1 cellular context compared by ENCODE assay signal in the genomic region with DNA sequence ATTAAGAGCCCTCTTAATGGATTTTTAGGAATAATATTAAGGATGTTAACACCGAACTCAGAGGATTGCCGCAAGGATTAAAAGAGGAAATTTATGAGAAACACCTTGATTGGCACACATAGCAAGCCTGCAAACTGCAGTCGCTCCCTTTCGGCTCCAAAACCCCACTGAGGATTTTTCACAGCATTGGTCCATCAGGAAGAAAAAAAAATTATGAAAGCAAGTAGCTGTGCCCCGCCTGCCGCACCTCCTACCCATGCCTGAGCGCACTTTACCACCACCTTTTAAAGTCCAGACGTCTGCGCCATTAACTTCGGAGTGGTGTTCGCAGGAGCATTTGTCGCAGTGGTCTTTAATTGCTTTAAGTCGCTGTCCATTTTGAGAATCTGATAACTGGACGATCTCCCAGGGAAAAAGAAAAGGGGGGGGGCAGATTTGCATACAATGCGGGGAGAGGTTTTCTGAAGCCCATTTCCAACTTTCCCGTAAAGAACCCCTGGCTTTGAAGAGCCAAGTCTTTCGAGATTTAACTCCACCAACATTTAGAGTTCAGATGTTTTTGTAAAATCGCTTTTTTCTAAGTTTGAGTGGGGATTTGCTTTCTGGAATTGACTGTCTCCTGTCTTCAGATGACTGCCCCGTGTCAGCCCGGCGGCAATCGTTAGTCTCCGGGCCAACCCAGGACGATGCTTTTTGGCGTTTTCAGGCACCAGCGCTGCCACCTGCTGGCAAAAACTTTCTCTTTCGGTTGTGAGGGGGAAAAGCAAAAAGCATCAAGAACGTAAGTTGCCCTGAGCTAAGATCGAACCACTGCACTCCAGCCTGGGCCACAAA.
TF ChIP-seq lines count a peak whose summit lies in the region.

No MANE protein-coding gene starts in this region.

TF ChIP-seq in K562, 482 proteins besides CTCF, POLR2A, EP300 and RAD21 (continued from another document and continues in another):
- TF ChIP-seq SIRT6 (IDR thresholded peaks at IDR 0.05; ENCODE audit: low read depth, low read length) (no peak), HCFC1 (IDR thresholded peaks at IDR 0.05; ENCODE audit: low read depth, low read length) (0 out of 2 replicates have a peak, but pooled peaks have one; percentile 35), BRD9 (IDR thresholded peaks at IDR 0.05; ENCODE audit: low read depth, partially characterized antibody) (no peak), ZKSCAN8 (CRISPR knock-in tag; IDR thresholded peaks at IDR 0.05) (no peak), KDM2B (CRISPR knock-in tag; IDR thresholded peaks at IDR 0.05) (no peak), VEZF1 (CRISPR knock-in tag; IDR thresholded peaks at IDR 0.05) (peak; percentile 81), POLR2G (IDR thresholded peaks at IDR 0.05; ENCODE audit: low read depth, low read length) (no peak), RBM14 (IDR thresholded peaks at IDR 0.05; ENCODE audit: borderline replicate concordance, insufficient read depth, low read depth, low read length) (no peak), ZBTB34 (CRISPR knock-in tag; IDR thresholded peaks at IDR 0.05) (no peak), MAFF (IDR thresholded peaks at IDR 0.05; ENCODE audit: low read length) (no peak), HDAC1 (IDR thresholded peaks at IDR 0.05) (no peak), CBFA2T2 (conservative IDR thresholded peaks at IDR 0.05) (no peak), SMARCA5 (IDR thresholded peaks at IDR 0.05) (no peak), EZH2 (IDR thresholded peaks at IDR 0.05; ENCODE audit: borderline replicate concordance, low read depth, low read length) (no peak), PHB (CRISPR knock-in tag; IDR thresholded peaks at IDR 0.05) (no peak), MTA2 (IDR thresholded peaks at IDR 0.05; ENCODE audit: low read depth) (no peak), GATAD2A (IDR thresholded peaks at IDR 0.05) (no peak), ATF2 (CRISPR knock-in tag; IDR thresholded peaks at IDR 0.05) (no peak), GTF3C2 (IDR thresholded peaks at IDR 0.05; ENCODE audit: borderline replicate concordance, extremely low read depth, insufficient read length) (no peak), THAP7 (CRISPR knock-in tag; IDR thresholded peaks at IDR 0.05) (no peak), ARID4B (CRISPR knock-in tag; IDR thresholded peaks at IDR 0.05) (no peak), ZNF511 (CRISPR knock-in tag; IDR thresholded peaks at IDR 0.05) (no peak), RUNX1 (IDR thresholded peaks at IDR 0.05; ENCODE audit: low read depth) (no peak), CCNT2 (IDR thresholded peaks at IDR 0.05; ENCODE audit: borderline replicate concordance, extremely low read depth, insufficient read length, low read depth, low read length) (no peak), SIX5 (IDR thresholded peaks at IDR 0.05; ENCODE audit: borderline replicate concordance in 1 of 2, insufficient read depth in 1 of 2, low read depth in 1 of 2, low read length in 2 of 2) (no peak)
- TF ChIP-seq, protein P1, sequence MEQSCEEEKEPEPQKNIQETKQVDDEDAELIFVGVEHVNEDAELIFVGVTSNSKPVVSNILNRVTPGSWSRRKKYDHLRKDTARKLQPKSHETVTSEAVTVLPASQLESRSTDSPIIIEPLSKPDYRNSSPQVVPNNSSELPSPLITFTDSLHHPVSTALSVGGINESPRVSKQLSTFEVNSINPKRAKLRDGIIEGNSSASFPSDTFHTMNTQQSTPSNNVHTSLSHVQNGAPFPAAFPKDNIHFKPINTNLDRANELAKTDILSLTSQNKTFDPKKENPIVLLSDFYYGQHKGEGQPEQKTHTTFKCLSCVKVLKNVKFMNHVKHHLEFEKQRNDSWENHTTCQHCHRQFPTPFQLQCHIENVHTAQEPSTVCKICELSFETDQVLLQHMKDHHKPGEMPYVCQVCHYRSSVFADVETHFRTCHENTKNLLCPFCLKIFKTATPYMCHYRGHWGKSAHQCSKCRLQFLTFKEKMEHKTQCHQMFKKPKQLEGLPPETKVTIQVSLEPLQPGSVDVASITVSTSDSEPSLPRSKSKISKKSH (CRISPR knock-in tag; IDR thresholded peaks at IDR 0.05) = no peak
- TF ChIP-seq, protein P2, sequence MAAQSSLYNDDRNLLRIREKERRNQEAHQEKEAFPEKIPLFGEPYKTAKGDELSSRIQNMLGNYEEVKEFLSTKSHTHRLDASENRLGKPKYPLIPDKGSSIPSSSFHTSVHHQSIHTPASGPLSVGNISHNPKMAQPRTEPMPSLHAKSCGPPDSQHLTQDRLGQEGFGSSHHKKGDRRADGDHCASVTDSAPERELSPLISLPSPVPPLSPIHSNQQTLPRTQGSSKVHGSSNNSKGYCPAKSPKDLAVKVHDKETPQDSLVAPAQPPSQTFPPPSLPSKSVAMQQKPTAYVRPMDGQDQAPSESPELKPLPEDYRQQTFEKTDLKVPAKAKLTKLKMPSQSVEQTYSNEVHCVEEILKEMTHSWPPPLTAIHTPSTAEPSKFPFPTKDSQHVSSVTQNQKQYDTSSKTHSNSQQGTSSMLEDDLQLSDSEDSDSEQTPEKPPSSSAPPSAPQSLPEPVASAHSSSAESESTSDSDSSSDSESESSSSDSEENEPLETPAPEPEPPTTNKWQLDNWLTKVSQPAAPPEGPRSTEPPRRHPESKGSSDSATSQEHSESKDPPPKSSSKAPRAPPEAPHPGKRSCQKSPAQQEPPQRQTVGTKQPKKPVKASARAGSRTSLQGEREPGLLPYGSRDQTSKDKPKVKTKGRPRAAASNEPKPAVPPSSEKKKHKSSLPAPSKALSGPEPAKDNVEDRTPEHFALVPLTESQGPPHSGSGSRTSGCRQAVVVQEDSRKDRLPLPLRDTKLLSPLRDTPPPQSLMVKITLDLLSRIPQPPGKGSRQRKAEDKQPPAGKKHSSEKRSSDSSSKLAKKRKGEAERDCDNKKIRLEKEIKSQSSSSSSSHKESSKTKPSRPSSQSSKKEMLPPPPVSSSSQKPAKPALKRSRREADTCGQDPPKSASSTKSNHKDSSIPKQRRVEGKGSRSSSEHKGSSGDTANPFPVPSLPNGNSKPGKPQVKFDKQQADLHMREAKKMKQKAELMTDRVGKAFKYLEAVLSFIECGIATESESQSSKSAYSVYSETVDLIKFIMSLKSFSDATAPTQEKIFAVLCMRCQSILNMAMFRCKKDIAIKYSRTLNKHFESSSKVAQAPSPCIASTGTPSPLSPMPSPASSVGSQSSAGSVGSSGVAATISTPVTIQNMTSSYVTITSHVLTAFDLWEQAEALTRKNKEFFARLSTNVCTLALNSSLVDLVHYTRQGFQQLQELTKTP (IDR thresholded peaks at IDR 0.05; ENCODE audit: low read depth in 1 of 2, partially characterized antibody in 2 of 2) = peak in 1 of 2 experiments; percentile 28
